ENCODE assay signal across 10 cellular contexts in the genomic region with DNA sequence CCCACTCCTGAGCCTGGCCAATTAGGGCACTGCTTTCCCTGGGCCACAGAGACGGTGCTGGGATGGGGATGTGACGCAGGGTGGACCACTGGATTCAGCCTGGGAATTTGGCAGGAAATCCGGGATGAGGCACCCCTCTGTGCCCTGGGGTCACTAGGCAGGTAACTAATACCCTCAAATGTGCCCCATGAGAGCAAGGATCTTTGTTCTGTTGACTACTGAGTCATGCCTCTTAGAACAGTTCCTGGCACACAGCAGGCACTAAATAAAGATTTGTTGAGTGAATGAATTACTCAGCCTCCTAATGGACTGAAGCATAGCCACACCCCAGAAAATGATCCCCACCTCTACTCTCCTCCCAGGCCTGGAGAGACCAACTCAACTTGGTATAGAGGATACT. TPM values are rescaled to one million over a fixed set of nuclear protein-coding genes. Genes with fewer than 3 reads are reported as not detected.
A peak's percentile ranks its signal among the peaks of the same experiment; 100 is the strongest.
DNase-seq lines count a peak whose midpoint lies in the region; ATAC-seq, FAIRE-seq and TF ChIP-seq lines count a peak whose summit lies in the region.
"Had no signal": no experiment of that assay in that cellular context is flagged by ENCODE, and none has a peak within 500 bp of the region (broad histone marks: within the 10 kb centered on the region; RNA-seq: fewer than 3 reads in every experiment).

No MANE protein-coding gene starts in this region.

- FAIRE-seq in bronchial epithelial cell (lab: Jason Lieb, UNC) (no peak), keratinocyte (lab: Jason Lieb, UNC) (peak; percentile 98)

- peaks cover 23% of the 10 kb centered on the region for H3K4me1 Mint-ChIP-seq in activated naive CD8-positive, alpha-beta T cell (ENCODE audit: low read depth)
- H3K4me1 Mint-ChIP-seq in activated naive CD8-positive, alpha-beta T cell treated with anti-CD3 and anti-CD28 coated beads for 36 hours: peaks cover 13% of the 10 kb centered on the region
- peaks cover 3% of the 10 kb centered on the region for H3K4me1 Mint-ChIP-seq in neural progenitor cell

- peak overlapping the region; percentile 41 for H3K27ac Mint-ChIP-seq in activated naive CD8-positive, alpha-beta T cell
- H3K27ac Mint-ChIP-seq in activated naive CD8-positive, alpha-beta T cell treated with anti-CD3 and anti-CD28 coated beads for 36 hours: no peak overlapping the region
- no peak overlapping the region for H3K27ac Mint-ChIP-seq in neural progenitor cell

- DNase-seq in activated naive CD8-positive, alpha-beta T cell treated with anti-CD3 and anti-CD28 coated beads for 36 hours: no peak
- peak; percentile 97 for DNase-seq in bronchial epithelial cell (ENCODE audit: low read depth)
- no peak for DNase-seq in keratinocyte (ENCODE audit: low read depth, low spot score)
- DNase-seq in vagina (ENCODE audit: extremely low spot score in 2 of 2): no peak
- no peak for DNase-seq in DMS79 treated with DMSO at 0.1 percent for 48 hours (lab: John Stamatoyannopoulos, UW)
- DNase-seq in neural progenitor cell (ENCODE audit: low spot score): no peak
- DNase-seq: occipital lobe had no signal

- H3K4me1 ChIP-seq in keratinocyte (ENCODE audit: control insufficient read depth, extremely low read depth, insufficient read depth, low read length) (peaks cover 26% of the 10 kb centered on the region), vagina (peaks cover 26% of the 10 kb centered on the region), neural progenitor cell (no peaks in the 10 kb centered on the region)

- H3K9ac ChIP-seq in keratinocyte (ENCODE audit: control insufficient read depth, extremely low read depth, insufficient read depth, low read length) (peak overlapping the region; percentile 23), neural progenitor cell (no peak overlapping the region)

- H3K4me3 ChIP-seq in bronchial epithelial cell (ENCODE audit: low read depth, low read length) (no peak overlapping the region), keratinocyte (ENCODE audit: control insufficient read depth in 2 of 3, extremely low read depth in 1 of 3, insufficient read depth in 2 of 3, low read depth in 1 of 3, low read length in 3 of 3) (no peak overlapping the region), vagina (no peak overlapping the region), neural progenitor cell (no peak overlapping the region)

- H3K79me2 ChIP-seq in keratinocyte (ENCODE audit: control insufficient read depth, insufficient read depth, low read length) (peaks cover 23% of the 10 kb centered on the region), neural progenitor cell (ENCODE audit: low read depth) (peaks cover 6% of the 10 kb centered on the region)

- H3K4me3 Mint-ChIP-seq in activated naive CD8-positive, alpha-beta T cell: no peak overlapping the region
- no peak overlapping the region for H3K4me3 Mint-ChIP-seq in activated naive CD8-positive, alpha-beta T cell treated with anti-CD3 and anti-CD28 coated beads for 36 hours
- H3K4me3 Mint-ChIP-seq in neural progenitor cell: no peak overlapping the region
- H3K4me3 Mint-ChIP-seq: central memory CD8-positive, alpha-beta T cell had no signal

- H3K27ac ChIP-seq in keratinocyte (ENCODE audit: control insufficient read depth, insufficient read depth, low read length): peak overlapping the region; percentile 62
- H3K27ac ChIP-seq in vagina: peak overlapping the region; percentile 62
- H3K27ac ChIP-seq in neural progenitor cell: no peak overlapping the region

- H2AFZ ChIP-seq in keratinocyte (ENCODE audit: control insufficient read depth, low read length) (no peak overlapping the region), neural progenitor cell (replicated peaks) (no peak overlapping the region)

- H3K27me3 Mint-ChIP-seq in activated naive CD8-positive, alpha-beta T cell: no peaks in the 10 kb centered on the region
- no peaks in the 10 kb centered on the region for H3K27me3 Mint-ChIP-seq in activated naive CD8-positive, alpha-beta T cell treated with anti-CD3 and anti-CD28 coated beads for 36 hours
- peaks cover 5% of the 10 kb centered on the region for H3K27me3 Mint-ChIP-seq in neural progenitor cell (ENCODE audit: insufficient read depth, low read depth)
- H3K27me3 Mint-ChIP-seq: central memory CD8-positive, alpha-beta T cell had no signal

- H3K9me3 ChIP-seq in keratinocyte (ENCODE audit: control insufficient read depth, low read depth, low read length): no peaks in the 10 kb centered on the region
- no peaks in the 10 kb centered on the region for H3K9me3 ChIP-seq in vagina
- H3K9me3 ChIP-seq in neural progenitor cell (ENCODE audit: low read depth): no peaks in the 10 kb centered on the region

- peak overlapping the region; percentile 35 for H3K4me2 ChIP-seq in keratinocyte (ENCODE audit: control insufficient read depth, extremely low read depth, insufficient read depth, low read depth, low read length)
- no peak overlapping the region for H3K4me2 ChIP-seq in neural progenitor cell

- intact Hi-C loops in vagina (cut with DNase I): no loop called here

- H4K20me1 ChIP-seq in keratinocyte (ENCODE audit: control insufficient read depth, extremely low read depth, insufficient read depth, low read length): no peaks in the 10 kb centered on the region
- peaks cover 12% of the 10 kb centered on the region for H4K20me1 ChIP-seq in neural progenitor cell (ENCODE audit: low read depth)

- no peak for TF ChIP-seq CTCF in bronchial epithelial cell (IDR thresholded peaks at IDR 0.05; ENCODE audit: insufficient read depth, low read length, severe bottlenecking)
- no peak for TF ChIP-seq CTCF in keratinocyte (optimal IDR thresholded peaks at IDR 0.05 in 1 of 3, IDR thresholded peaks at IDR 0.05 in 1 of 3, conservative IDR thresholded peaks at IDR 0.05 in 1 of 3; ENCODE audit: extremely low read depth in 1 of 3, insufficient read depth in 2 of 3, low read length in 3 of 3)
- TF ChIP-seq CTCF in vagina (IDR thresholded peaks at IDR 0.05): no peak
- no peak for TF ChIP-seq CTCF in neural progenitor cell (IDR thresholded peaks at IDR 0.05)

- dilution Hi-C loops in keratinocyte (cut with MboI; ENCODE audit: extremely low pct_ligation_motif_present, low sequenced_read_pairs): no loop called here

- H3K36me3 ChIP-seq in bronchial epithelial cell (ENCODE audit: control insufficient read depth, insufficient read depth, low read length): no peaks in the 10 kb centered on the region
- peaks cover 0 to 4% of the 10 kb centered on the region in 2 experiments for H3K36me3 ChIP-seq in keratinocyte (ENCODE audit: control insufficient read depth in 2 of 2, extremely low read depth in 1 of 2, insufficient read depth in 2 of 2, low read length in 2 of 2)
- no peaks in the 10 kb centered on the region for H3K36me3 ChIP-seq in vagina
- H3K36me3 ChIP-seq in neural progenitor cell: no peaks in the 10 kb centered on the region

- TF ChIP-seq POLR2A in vagina (IDR thresholded peaks at IDR 0.05): no peak

- H3K9me1 ChIP-seq in keratinocyte (ENCODE audit: control insufficient read depth, extremely low read depth, insufficient read depth, low read length): no peaks in the 10 kb centered on the region

- no peaks in the 10 kb centered on the region for H3K27me3 ChIP-seq in bronchial epithelial cell (ENCODE audit: control insufficient read depth, insufficient read depth, low read length)
- no peaks in the 10 kb centered on the region for H3K27me3 ChIP-seq in keratinocyte (ENCODE audit: control insufficient read depth, extremely low read depth, insufficient read depth, low read length)
- H3K27me3 ChIP-seq in vagina: no peaks in the 10 kb centered on the region
- H3K27me3 ChIP-seq in neural progenitor cell: no peaks in the 10 kb centered on the region

- H3K9me3 Mint-ChIP-seq in activated naive CD8-positive, alpha-beta T cell (ENCODE audit: low read depth): no peaks in the 10 kb centered on the region
- no peaks in the 10 kb centered on the region for H3K9me3 Mint-ChIP-seq in activated naive CD8-positive, alpha-beta T cell treated with anti-CD3 and anti-CD28 coated beads for 36 hours
- no peaks in the 10 kb centered on the region for H3K9me3 Mint-ChIP-seq in neural progenitor cell
- H3K9me3 Mint-ChIP-seq: central memory CD8-positive, alpha-beta T cell had no signal

- H3F3A ChIP-seq in neural progenitor cell (ENCODE audit: low read depth): peaks cover 26% of the 10 kb centered on the region

- peaks cover 2% of the 10 kb centered on the region for H3K36me3 Mint-ChIP-seq in activated naive CD8-positive, alpha-beta T cell
- H3K36me3 Mint-ChIP-seq in activated naive CD8-positive, alpha-beta T cell treated with anti-CD3 and anti-CD28 coated beads for 36 hours: no peaks in the 10 kb centered on the region
- H3K36me3 Mint-ChIP-seq in neural progenitor cell: peaks cover 6% of the 10 kb centered on the region

- no peak for ATAC-seq in HG03039 (IDR thresholded peaks at IDR 0.05; ENCODE audit: unreplicated experiment)

RNA-seq across cellular contexts. Expression of gene OPA3, which starts 15.9 kb away (rescaled TPM):
- 10 to 100 TPM; 14.7 to 15.1 TPM for total RNA-seq in activated naive CD8-positive, alpha-beta T cell treated with anti-CD3 and anti-CD28 coated beads for 36 hours
- 5.3 and 7.0 TPM in 2 replicates for total RNA-seq in bronchial epithelial cell
- 11.9 to 16.5 TPM (median 16.5 TPM) in 3 replicates for polyA plus RNA-seq in keratinocyte
- polyA plus RNA-seq in keratinocyte (2011; ENCODE audit: low read depth): 1.5 TPM
- 17.6 and 18.3 TPM in 2 replicates for polyA plus RNA-seq in keratinocyte (2011; cell fraction: cytosol; rRNA removed)
- 16.5 and 23.5 TPM in 2 replicates for polyA plus RNA-seq in keratinocyte (2011; cell fraction: nucleus; rRNA removed)
- polyA plus RNA-seq in keratinocyte (2012; ENCODE audit: low replicate concordance): 5.5 and 11.4 TPM in 2 replicates
- polyA minus RNA-seq in keratinocyte: 14.4 to 24.5 TPM (median 20.5 TPM) in 3 replicates
- polyA minus RNA-seq in keratinocyte (2011; cell fraction: cytosol; rRNA and poly(A)+ RNA removed): 9.2 TPM
- polyA minus RNA-seq in keratinocyte (2011; cell fraction: nucleus; rRNA and poly(A)+ RNA removed): 5.6 and 10.1 TPM in 2 replicates
- total RNA-seq in vagina: 6.6 TPM
- 3.7 and 11.3 TPM in 2 replicates for total RNA-seq in neural progenitor cell (ENCODE audit: low replicate concordance)

RNA-seq across cellular contexts. Expression of gene GPR4, which starts 33.3 kb away (rescaled TPM):
- not detected for total RNA-seq in activated naive CD8-positive, alpha-beta T cell treated with anti-CD3 and anti-CD28 coated beads for 36 hours
- not detected in 2 replicates for total RNA-seq in bronchial epithelial cell
- polyA plus RNA-seq in keratinocyte: 0.13 to 0.14 TPM in 2 of 3 replicates, not detected in the other
- polyA plus RNA-seq in keratinocyte (2011; ENCODE audit: low read depth): not detected
- 0.03 TPM in 1 of 2 replicates, not detected in the other for polyA plus RNA-seq in keratinocyte (2011; cell fraction: cytosol; rRNA removed)
- 0.40 TPM in 1 of 2 replicates, not detected in the other for polyA plus RNA-seq in keratinocyte (2011; cell fraction: nucleus; rRNA removed)
- 0.04 TPM in 1 of 2 replicates, not detected in the other for polyA plus RNA-seq in keratinocyte (2012; ENCODE audit: low replicate concordance)
- 0.07 TPM in 1 of 3 replicates, not detected in the others for polyA minus RNA-seq in keratinocyte
- not detected for polyA minus RNA-seq in keratinocyte (2011; cell fraction: cytosol; rRNA and poly(A)+ RNA removed)
- polyA minus RNA-seq in keratinocyte (2011; cell fraction: nucleus; rRNA and poly(A)+ RNA removed): not detected in 2 replicates
- 3.4 TPM for total RNA-seq in vagina
- not detected in 2 replicates for total RNA-seq in neural progenitor cell (ENCODE audit: low replicate concordance)
